Comparison of ENCODE assay signal across 8 cellular contexts in genomic region chr1:82452096-82452495, GRCh38.
"Had no signal": no experiment of that assay in that cellular context is flagged by ENCODE, and none has a peak within 500 bp of the region (broad histone marks: within the 10 kb centered on the region; RNA-seq: fewer than 3 reads in every experiment).

No MANE protein-coding gene starts in this region.

- FAIRE-seq: HepG2, HTR-8/SVneo had no signal

- H3K27ac ChIP-seq: HL-60, KMS-11 had no signal

- H3K4me2 ChIP-seq: KMS-11 had no signal

- H3K4me1 Mint-ChIP-seq: IgD-negative memory B cell had no signal

- H3K36me3 Mint-ChIP-seq: IgD-negative memory B cell had no signal

- H3K4me3 Mint-ChIP-seq: IgD-negative memory B cell had no signal

- ATAC-seq: HepG2 had no signal

- DNase-seq: IMR-90, KBM-7, KG1 had no signal

- H3K9ac ChIP-seq: KMS-11 had no signal

- H3K27me3 Mint-ChIP-seq: IgD-negative memory B cell had no signal

- H3K27ac Mint-ChIP-seq: IgD-negative memory B cell had no signal
